1 cellular context compared by ENCODE assay signal in the genomic region with DNA sequence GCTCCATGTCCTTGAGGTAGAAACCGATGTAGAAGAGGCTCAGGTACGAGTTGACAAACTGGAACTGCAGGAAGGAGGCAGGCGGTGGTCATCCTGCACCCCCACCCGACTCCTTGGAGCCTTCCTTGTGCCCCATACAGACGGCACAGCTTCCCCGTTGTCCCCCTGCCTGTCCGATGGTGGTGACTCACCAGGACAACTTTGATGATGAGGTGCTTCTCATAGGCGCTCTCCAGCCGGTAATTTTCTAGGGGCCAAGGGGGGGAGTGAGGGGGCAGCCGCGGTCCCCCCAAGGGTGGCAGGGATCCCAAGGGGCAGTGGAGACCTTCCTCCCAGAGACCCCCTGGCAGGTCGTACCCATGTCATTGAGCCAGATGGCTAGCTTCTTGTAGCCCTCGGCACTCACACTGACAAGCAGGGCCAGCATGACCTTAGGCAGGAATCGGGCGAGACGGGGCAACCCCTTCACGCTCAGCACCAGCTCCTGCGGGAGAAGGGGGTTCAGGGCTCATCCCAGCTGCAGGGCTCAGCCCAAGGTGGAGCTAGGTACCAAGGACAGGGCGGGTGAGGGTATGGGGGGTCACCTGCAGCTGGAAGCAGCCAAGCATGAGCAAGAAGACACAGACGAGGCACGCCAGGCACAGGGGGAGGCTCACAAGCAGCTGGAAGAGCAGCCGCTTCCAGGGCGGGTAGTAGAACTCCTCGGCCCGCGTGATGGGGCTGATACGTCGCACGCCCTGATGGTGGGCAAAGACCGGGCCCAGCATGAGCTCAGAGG.
TF ChIP-seq lines count a peak whose summit lies in the region.

No MANE protein-coding gene starts in this region.

TF ChIP-seq in GM23338, 12 proteins besides CTCF, POLR2A, EP300 and RAD21:
- TF ChIP-seq, protein P1, sequence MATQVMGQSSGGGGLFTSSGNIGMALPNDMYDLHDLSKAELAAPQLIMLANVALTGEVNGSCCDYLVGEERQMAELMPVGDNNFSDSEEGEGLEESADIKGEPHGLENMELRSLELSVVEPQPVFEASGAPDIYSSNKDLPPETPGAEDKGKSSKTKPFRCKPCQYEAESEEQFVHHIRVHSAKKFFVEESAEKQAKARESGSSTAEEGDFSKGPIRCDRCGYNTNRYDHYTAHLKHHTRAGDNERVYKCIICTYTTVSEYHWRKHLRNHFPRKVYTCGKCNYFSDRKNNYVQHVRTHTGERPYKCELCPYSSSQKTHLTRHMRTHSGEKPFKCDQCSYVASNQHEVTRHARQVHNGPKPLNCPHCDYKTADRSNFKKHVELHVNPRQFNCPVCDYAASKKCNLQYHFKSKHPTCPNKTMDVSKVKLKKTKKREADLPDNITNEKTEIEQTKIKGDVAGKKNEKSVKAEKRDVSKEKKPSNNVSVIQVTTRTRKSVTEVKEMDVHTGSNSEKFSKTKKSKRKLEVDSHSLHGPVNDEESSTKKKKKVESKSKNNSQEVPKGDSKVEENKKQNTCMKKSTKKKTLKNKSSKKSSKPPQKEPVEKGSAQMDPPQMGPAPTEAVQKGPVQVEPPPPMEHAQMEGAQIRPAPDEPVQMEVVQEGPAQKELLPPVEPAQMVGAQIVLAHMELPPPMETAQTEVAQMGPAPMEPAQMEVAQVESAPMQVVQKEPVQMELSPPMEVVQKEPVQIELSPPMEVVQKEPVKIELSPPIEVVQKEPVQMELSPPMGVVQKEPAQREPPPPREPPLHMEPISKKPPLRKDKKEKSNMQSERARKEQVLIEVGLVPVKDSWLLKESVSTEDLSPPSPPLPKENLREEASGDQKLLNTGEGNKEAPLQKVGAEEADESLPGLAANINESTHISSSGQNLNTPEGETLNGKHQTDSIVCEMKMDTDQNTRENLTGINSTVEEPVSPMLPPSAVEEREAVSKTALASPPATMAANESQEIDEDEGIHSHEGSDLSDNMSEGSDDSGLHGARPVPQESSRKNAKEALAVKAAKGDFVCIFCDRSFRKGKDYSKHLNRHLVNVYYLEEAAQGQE (IDR thresholded peaks at IDR 0.05; ENCODE audit: unreplicated experiment), result no peak
- TF ChIP-seq ZNF331 (CRISPR knock-in tag; IDR thresholded peaks at IDR 0.05; ENCODE audit: low read depth) (no peak), EZH2 (IDR thresholded peaks at IDR 0.05; ENCODE audit: low read depth, unreplicated experiment) (no peak), STAT1 (IDR thresholded peaks at IDR 0.05; ENCODE audit: unreplicated experiment) (no peak), EZH2phosphoT487 (IDR thresholded peaks at IDR 0.05; ENCODE audit: unreplicated experiment) (no peak), ZNF114 (CRISPR knock-in tag; IDR thresholded peaks at IDR 0.05) (no peak), NANOG (IDR thresholded peaks at IDR 0.05; ENCODE audit: borderline replicate concordance) (no peak), ETS1 (IDR thresholded peaks at IDR 0.05) (no peak), JUNB (IDR thresholded peaks at IDR 0.05; ENCODE audit: unreplicated experiment) (no peak), POLR2AphosphoS5 (IDR thresholded peaks at IDR 0.05; ENCODE audit: low read depth) (no peak), CREB1 (CRISPR knock-in tag; IDR thresholded peaks at IDR 0.05; ENCODE audit: low read depth) (no peak), ZNF462 (CRISPR knock-in tag; IDR thresholded peaks at IDR 0.05) (no peak)
